ENCODE assay signal across 27 cellular contexts in genomic region chr13:111957913-111958450, GRCh38.
"Had no signal": no experiment of that assay in that cellular context is flagged by ENCODE, and none has a peak within 500 bp of the region (broad histone marks: within the 10 kb centered on the region; RNA-seq: fewer than 3 reads in every experiment).

No MANE protein-coding gene starts in this region.

- H3K4me3 ChIP-seq: K562, SJCRH30, SK-N-MC had no signal

- H3K27me3 ChIP-seq: brain microvascular endothelial cell, SJCRH30 had no signal

- H3K27ac ChIP-seq: brain microvascular endothelial cell, SJCRH30, SK-N-MC, WERI-Rb-1 had no signal

- ATAC-seq: activated CD8-positive, alpha-beta T cell treated with anti-CD3 and anti-CD28 coated beads, Interleukin-2, amount 10 ng/mL, durations not matched to agents 7 days and 5 days; K562; Panc1 had no signal

- H3K9me3 ChIP-seq: SJCRH30 had no signal

- DNase-seq: activated CD4-positive, alpha-beta T cell treated with anti-CD3 and anti-CD28 coated beads for 1 hour; activated CD4-positive, alpha-beta T cell treated with anti-CD3 and anti-CD28 coated beads for 48 hours; activated CD4-positive, alpha-beta T cell treated with anti-CD3 and anti-CD28 coated beads, Interleukin-2, amount 50 U/mL, for 4 hours; activated CD4-positive, CD25-positive, alpha-beta regulatory T cell; activated CD8-positive, alpha-beta T cell treated with anti-CD3 and anti-CD28 coated beads, Interleukin-2, amount 10 ng/mL, durations not matched to agents 7 days and 5 days; activated naive CD4-positive, alpha-beta T cell; activated naive CD4-positive, alpha-beta T cell treated with anti-CD3 and anti-CD28 coated beads, Interleukin-2, amount 50 U/mL, for 16 hours; activated naive CD8-positive, alpha-beta T cell treated with anti-CD3 and anti-CD28 coated beads for 36 hours; activated T-cell treated with anti-CD3 and anti-CD28 coated beads, Interleukin-2, amount 50 U/mL, for 24 hours; amniotic stem cell; aorta; brain microvascular endothelial cell; central memory CD4-positive, alpha-beta T cell; NCI-H1417 treated with DMSO at 0.1 percent for 48 hours; NCI-H187 treated with DMSO at 0.1 percent for 48 hours; NCI-H2081; NCI-H2171 treated with DMSO at 0.1 percent for 48 hours; NCI-H2227 treated with DMSO at 0.1 percent for 48 hours; NCI-H446; NCI-H510A treated with DMSO at 0.1 percent for 48 hours; SHP77; SJCRH30; T1000; WERI-Rb-1 had no signal

- FAIRE-seq: K562 had no signal

- H3K36me3 ChIP-seq: brain microvascular endothelial cell, SJCRH30, WERI-Rb-1 had no signal
